19 cellular contexts compared by ENCODE assay signal in genomic region chr15:53378096-53378620, GRCh38.
DNase-seq lines count a peak whose midpoint lies in the region; ATAC-seq and TF ChIP-seq lines count a peak whose summit lies in the region.
"Had no signal": no experiment of that assay in that cellular context is flagged by ENCODE, and none has a peak within 500 bp of the region (broad histone marks: within the 10 kb centered on the region; RNA-seq: fewer than 3 reads in every experiment).

No MANE protein-coding gene starts in this region.

- WGBS in prostate gland, result 60% methylated on average over 3 of the region's 3 CpGs

- peaks cover under 1% of the 10 kb centered on the region for H3K27me3 Mint-ChIP-seq in glutamatergic neuron (ENCODE audit: unreplicated experiment)
- H3K27me3 Mint-ChIP-seq: CD8-positive, alpha-beta memory T cell had no signal

- no peaks in the 10 kb centered on the region for H3K4me1 ChIP-seq in effector memory CD4-positive, alpha-beta T cell (ENCODE audit: control insufficient read depth, insufficient read depth, low read length, poor library complexity, severe bottlenecking)
- no peaks in the 10 kb centered on the region for H3K4me1 ChIP-seq in prostate gland (replicated peaks)
- no peaks in the 10 kb centered on the region for H3K4me1 ChIP-seq in foreskin keratinocyte
- H3K4me1 ChIP-seq: BLaER1 had no signal

- no peaks in the 10 kb centered on the region for H3K9me3 Mint-ChIP-seq in glutamatergic neuron (ENCODE audit: unreplicated experiment)
- H3K9me3 Mint-ChIP-seq: H9 had no signal

- peak overlapping the region; percentile 82 for H3K27ac Mint-ChIP-seq in glutamatergic neuron (ENCODE audit: unreplicated experiment)
- H3K27ac Mint-ChIP-seq: CD8-positive, alpha-beta memory T cell; H9 had no signal

- intact Hi-C loops in prostate gland (cut with DNase I), result no loop called here
- intact Hi-C loops in Right ventricle myocardium inferior (cut with DNase I), result no loop called here

- TF ChIP-seq CTCF in glutamatergic neuron (IDR thresholded peaks at IDR 0.05; ENCODE audit: partially characterized antibody, unreplicated experiment) (no peak), prostate gland (IDR thresholded peaks at IDR 0.05) (no peak), foreskin keratinocyte (conservative IDR thresholded peaks at IDR 0.05) (no peak)

- H3K36me3 ChIP-seq in effector memory CD4-positive, alpha-beta T cell (ENCODE audit: control insufficient read depth, insufficient read depth, low read length), result no peaks in the 10 kb centered on the region
- no peaks in the 10 kb centered on the region for H3K36me3 ChIP-seq in prostate gland
- H3K36me3 ChIP-seq: BLaER1 had no signal

- no peaks in the 10 kb centered on the region for H3K27me3 ChIP-seq in effector memory CD4-positive, alpha-beta T cell (replicated peaks; ENCODE audit: control insufficient read depth, insufficient read depth, low read length, poor library complexity, severe bottlenecking)
- H3K27me3 ChIP-seq in prostate gland (replicated peaks; ENCODE audit: insufficient read depth) (no peaks in the 10 kb centered on the region), foreskin keratinocyte (no peaks in the 10 kb centered on the region)
- H3K27me3 ChIP-seq: BLaER1 had no signal

- peaks cover 10% of the 10 kb centered on the region for H3K4me1 Mint-ChIP-seq in glutamatergic neuron (ENCODE audit: low read depth, unreplicated experiment)
- H3K4me1 Mint-ChIP-seq: CD8-positive, alpha-beta memory T cell; H9 had no signal

- H3K4me3 Mint-ChIP-seq in glutamatergic neuron (ENCODE audit: unreplicated experiment), result no peak overlapping the region
- H3K4me3 Mint-ChIP-seq: CD8-positive, alpha-beta memory T cell; H9 had no signal

- H3K36me3 Mint-ChIP-seq in glutamatergic neuron (ENCODE audit: unreplicated experiment), result no peaks in the 10 kb centered on the region
- H3K36me3 Mint-ChIP-seq: CD8-positive, alpha-beta memory T cell had no signal

- H3K27ac ChIP-seq in effector memory CD4-positive, alpha-beta T cell (ENCODE audit: insufficient read depth, low read length, poor library complexity, severe bottlenecking), result no peak overlapping the region
- H3K27ac ChIP-seq in prostate gland (no peak overlapping the region), foreskin keratinocyte (no peak overlapping the region)
- H3K27ac ChIP-seq: BLaER1, KMS-11 had no signal

- H3K4me3 ChIP-seq in effector memory CD4-positive, alpha-beta T cell (ENCODE audit: insufficient read depth, low read depth, low read length, poor library complexity, severe bottlenecking), result no peak overlapping the region
- H3K4me3 ChIP-seq in prostate gland, result no peak overlapping the region
- H3K4me3 ChIP-seq: BLaER1 had no signal

- DNase-seq in NCI-H2227 treated with DMSO at 0.1 percent for 48 hours (lab: John Stamatoyannopoulos, UW) (peak; percentile 15), NCI-H2227 (lab: John Stamatoyannopoulos, UW; ENCODE audit: unreplicated experiment) (no peak), NCI-H82 (lab: John Stamatoyannopoulos, UW) (peak; percentile 97), glutamatergic neuron (no peak), prostate gland (ENCODE audit: low spot score) (no peak), foreskin keratinocyte (no peak), Right ventricle myocardium inferior (ENCODE audit: missing footprints) (no peak)
- no peak for DNase-seq in effector memory CD4-positive, alpha-beta T cell
- DNase-seq: 8988T; CD8-positive, alpha-beta memory T cell; DMS153; H9; NCI-H1092 treated with DMSO at 0.1 percent for 48 hours; NCI-H2029 treated with DMSO at 0.1 percent for 48 hours; PC-3; SK-N-SH had no signal

- no peak for ATAC-seq in foreskin keratinocyte
- ATAC-seq in Right ventricle myocardium inferior, result no peak
- ATAC-seq: HepG2, PC-3 had no signal

- no peak for TF ChIP-seq POLR2A in prostate gland (IDR thresholded peaks at IDR 0.05)

- no peaks in the 10 kb centered on the region for H3K9me3 ChIP-seq in effector memory CD4-positive, alpha-beta T cell (ENCODE audit: control insufficient read depth, low read length)
- no peaks in the 10 kb centered on the region for H3K9me3 ChIP-seq in prostate gland
- H3K9me3 ChIP-seq: BLaER1, SK-N-SH had no signal

Comparison
In these comparisons a context has a peak if more than half of its experiments do, and no peak if none do; other contexts are left out.
1. DNase-seq: peak in NCI-H2227 treated with DMSO at 0.1 percent for 48 hours (single experiment) and NCI-H82 (single experiment); none in NCI-H2227 (single experiment), glutamatergic neuron (single experiment), effector memory CD4-positive, alpha-beta T cell (0 of 3), prostate gland (single experiment), foreskin keratinocyte (0 of 2) and Right ventricle myocardium inferior (single experiment).